Comparison of ENCODE assay signal across 26 cellular contexts in genomic region chr18:64191069-64191468, GRCh38. TPM values are rescaled to one million over a fixed set of nuclear protein-coding genes. Genes with fewer than 3 reads are reported as not detected.
DNase-seq lines count a peak whose midpoint lies in the region; ATAC-seq, FAIRE-seq and TF ChIP-seq lines count a peak whose summit lies in the region.
"Had no signal": no experiment of that assay in that cellular context is flagged by ENCODE, and none has a peak within 500 bp of the region (broad histone marks: within the 10 kb centered on the region; RNA-seq: fewer than 3 reads in every experiment).

No MANE protein-coding gene starts in this region.

- POLR2A ChIA-PET in H1 (lab: Charles Lee; ENCODE audit: partially characterized antibody) = no interaction called here

- no peak overlapping the region for H3K56ac ChIP-seq in H1 (replicated peaks; ENCODE audit: insufficient read length, low read depth, low read length)

- H3K23ac ChIP-seq in H1 (ENCODE audit: insufficient read length) = no peak overlapping the region

- no peaks in the 10 kb centered on the region for H3K9me2 ChIP-seq in MM.1S (replicated peaks; ENCODE audit: insufficient read depth, low read length)

- H2AK5ac ChIP-seq in H1 (ENCODE audit: low read depth, low read length) = no peak overlapping the region

- H3K79me1 ChIP-seq in H1 (ENCODE audit: low read depth, low read length) = no peaks in the 10 kb centered on the region

- H3K4me2 ChIP-seq in MM.1S (ENCODE audit: low read depth, low read length) (no peak overlapping the region), H1 (ENCODE audit: insufficient read depth in 1 of 2, low read depth in 2 of 2, low read length in 2 of 2) (no peak overlapping the region)

- no peak overlapping the region for H3K4ac ChIP-seq in H1 (replicated peaks; ENCODE audit: insufficient read length, low read depth, low read length)

- H4K20me1 ChIP-seq in MM.1S (ENCODE audit: insufficient read depth, low read length) = no peaks in the 10 kb centered on the region
- no peaks in the 10 kb centered on the region for H4K20me1 ChIP-seq in H1 (replicated peaks in 1 of 2; ENCODE audit: control insufficient read depth in 1 of 2, insufficient read depth in 2 of 2, low read length in 2 of 2)
- H4K20me1 ChIP-seq: BLaER1 treated with 17β-estradiol and CSF1 and Interleukin-3, amounts not matched to agents 10 nM and 100 nM had no signal

- H3K4me1 ChIP-seq in MM.1S (ENCODE audit: low read length) (no peaks in the 10 kb centered on the region), H1 (replicated peaks in 1 of 4; ENCODE audit: control insufficient read depth in 3 of 4, insufficient read depth in 4 of 4, low read length in 3 of 4) (no peaks in the 10 kb centered on the region)
- H3K4me1 ChIP-seq: BE2C, Caco-2 had no signal

- no peak overlapping the region for H4K5ac ChIP-seq in H1 (ENCODE audit: insufficient read length, low read depth, low read length)

- no peaks in the 10 kb centered on the region for H3K23me2 ChIP-seq in H1 (ENCODE audit: low read depth, low read length)

- CTCF ChIA-PET in H1 (lab: Charles Lee; ENCODE audit: partially characterized antibody) = interaction anchor here (0.6 to 0.9 kb wide), 2 partner anchors 29 to 447 kb away, joined by 3 to 4 read pairs; no protein-coding TSS in a partner anchor

- peak; percentile 16 for DNase-seq in MM.1S
- DNase-seq in UCSD-AML1 (lab: John Stamatoyannopoulos, UW; ENCODE audit: unreplicated experiment) = peak; percentile 12
- no peak for DNase-seq in H1 (ENCODE audit: low read depth in 1 of 2, low spot score in 2 of 2)
- DNase-seq in DMS79 treated with DMSO at 0.1 percent for 48 hours (lab: John Stamatoyannopoulos, UW) = no peak
- no peak for DNase-seq in HuH-7.5 (ENCODE audit: low spot score)
- DNase-seq: 8988T; ACHN; BE2C; Caco-2; Calu3; CD4-positive, alpha-beta T cell; CD8-positive, alpha-beta T cell; DND-41; EL; GDM1 had no signal

- TF ChIP-seq CTCF in MM.1S (IDR thresholded peaks at IDR 0.05; ENCODE audit: low read length) (no peak), H1 (IDR thresholded peaks at IDR 0.05; ENCODE audit: control extremely low read depth in 1 of 3, insufficient read depth in 1 of 3, low read depth in 1 of 3, low read length in 3 of 3) (no peak)

- no peaks in the 10 kb centered on the region for H3K36me3 ChIP-seq in MM.1S (replicated peaks; ENCODE audit: insufficient read depth, low read length)
- no peaks in the 10 kb centered on the region for H3K36me3 ChIP-seq in H1 (ENCODE audit: control insufficient read depth in 2 of 4, insufficient read depth in 4 of 4, low read length in 3 of 4)
- H3K36me3 ChIP-seq: BE2C; BLaER1 treated with 17β-estradiol and CSF1 and Interleukin-3, amounts not matched to agents 10 nM and 100 nM had no signal

- ATAC-seq in HG03520 (IDR thresholded peaks at IDR 0.05; ENCODE audit: unreplicated experiment) (no peak), HG03139 (IDR thresholded peaks at IDR 0.05; ENCODE audit: unreplicated experiment) (no peak)
- ATAC-seq: CD8-positive, alpha-beta T cell had no signal

- no peak overlapping the region for H3K9ac ChIP-seq in MM.1S (ENCODE audit: low read length)
- no peak overlapping the region for H3K9ac ChIP-seq in H1 (replicated peaks in 1 of 4; ENCODE audit: extremely low read depth in 1 of 4, low read depth in 3 of 4, low read length in 3 of 4)
- H3K9ac ChIP-seq: BLaER1 treated with 17β-estradiol and CSF1 and Interleukin-3, amounts not matched to agents 10 nM and 100 nM had no signal

- no peak overlapping the region for H2BK15ac ChIP-seq in H1 (ENCODE audit: low read length)

- H3K27me3 ChIP-seq in MM.1S (replicated peaks; ENCODE audit: insufficient read depth, low read length) (no peaks in the 10 kb centered on the region), H1 (replicated peaks in 1 of 4; ENCODE audit: control insufficient read depth in 3 of 4, extremely low read depth in 1 of 4, insufficient read depth in 3 of 4, low read length in 3 of 4) (no peaks in the 10 kb centered on the region)
- H3K27me3 ChIP-seq: BE2C; BLaER1 treated with 17β-estradiol and CSF1 and Interleukin-3, amounts not matched to agents 10 nM and 100 nM had no signal

- H3F3A ChIP-seq in MM.1S (ENCODE audit: insufficient read depth, low read length) = no peaks in the 10 kb centered on the region

- H2BK12ac ChIP-seq in H1 (ENCODE audit: low read depth, low read length) = no peak overlapping the region

- no peak for TF ChIP-seq EP300 in H1 (IDR thresholded peaks at IDR 0.05; ENCODE audit: borderline replicate concordance in 1 of 2, low read depth in 2 of 2, low read length in 2 of 2)

- H4K91ac ChIP-seq in H1 (replicated peaks; ENCODE audit: insufficient read length, low read length) = no peak overlapping the region

- no peak overlapping the region for H2BK20ac ChIP-seq in H1 (ENCODE audit: low read length)

- TF ChIP-seq RAD21 in H1 (IDR thresholded peaks at IDR 0.05 in 1 of 2, conservative IDR thresholded peaks at IDR 0.05 in 1 of 2; ENCODE audit: low read depth in 2 of 2, low read length in 2 of 2) = no peak

- no peak overlapping the region for H3K18ac ChIP-seq in H1 (ENCODE audit: extremely low read depth, low read length)

- H2BK5ac ChIP-seq in H1 (ENCODE audit: low read depth, low read length) = no peak overlapping the region

- H3K9me3 ChIP-seq in MM.1S (replicated peaks; ENCODE audit: insufficient read depth, low read length) = no peaks in the 10 kb centered on the region
- H3K9me3 ChIP-seq in H1 (ENCODE audit: insufficient read depth in 2 of 2, low read depth in 1 of 2, low read length in 1 of 2) = no peaks in the 10 kb centered on the region
- H3K9me3 ChIP-seq: BE2C, Caco-2 had no signal

- H3K14ac ChIP-seq in H1 (ENCODE audit: insufficient read length) = no peak overlapping the region

- WGBS in H1 (ENCODE audit: extremely low coverage in 1 of 2, insufficient coverage in 1 of 2, insufficient read length in 1 of 2, insufficient replicate concordance in 2 of 2, low coverage in 1 of 2, low lambda C conversion rate in 2 of 2, missing lambda C conversion rate in 1 of 2), 2 experiments = 90% methylated on average over 2 of the region's 2 CpGs; no CpG with 5 or more reads in 1 of the 2 experiments

- H2AFZ ChIP-seq in MM.1S (ENCODE audit: low read length) (no peak overlapping the region), H1 (ENCODE audit: low read length) (peak overlapping the region; percentile 38; the same call in 1 of the 2 replicates)

- H4K8ac ChIP-seq in H1 (ENCODE audit: extremely low read depth, insufficient read depth, low read length) = no peak overlapping the region

- FAIRE-seq in H1 (lab: Jason Lieb, UNC) = no peak
- FAIRE-seq: A204.1, GM12891, GM19239 had no signal

- TF ChIP-seq POLR2A in H1 (IDR thresholded peaks at IDR 0.05; ENCODE audit: control extremely low read depth in 1 of 2, low read depth in 2 of 2, low read length in 2 of 2) = no peak

- H3K27ac ChIP-seq in MM.1S (ENCODE audit: low read length) = no peak overlapping the region
- no peak overlapping the region for H3K27ac ChIP-seq in H1 (ENCODE audit: low read depth, low read length)
- H3K27ac ChIP-seq: BLaER1 treated with 17β-estradiol and CSF1 and Interleukin-3, amounts not matched to agents 10 nM and 100 nM; C4-2B had no signal

- H2BK120ac ChIP-seq in H1 (replicated peaks; ENCODE audit: low read depth, low read length) = no peak overlapping the region

- no peaks in the 10 kb centered on the region for H3K79me2 ChIP-seq in MM.1S (ENCODE audit: low read length)
- H3K79me2 ChIP-seq in H1 (ENCODE audit: control insufficient read depth in 1 of 2, insufficient read depth in 2 of 2, low read length in 2 of 2) = no peaks in the 10 kb centered on the region

- no peak overlapping the region for H3K4me3 ChIP-seq in MM.1S (ENCODE audit: low read length)
- no peak overlapping the region for H3K4me3 ChIP-seq in H1 (ENCODE audit: extremely low read depth in 1 of 4, insufficient read depth in 2 of 4, low read depth in 3 of 4, low read length in 4 of 4)
- H3K4me3 ChIP-seq: BLaER1 treated with 17β-estradiol and CSF1 and Interleukin-3, amounts not matched to agents 10 nM and 100 nM had no signal

TF ChIP-seq in H1, 55 proteins besides CTCF, POLR2A, EP300 and RAD21:
- TF ChIP-seq MAFK (IDR thresholded peaks at IDR 0.05; ENCODE audit: low read depth, low read length) = no peak

RNA-seq across cellular contexts. Expression of gene LINC00305, which starts 42.2 kb away (rescaled TPM):
- total RNA-seq in H1 (2021; fragmentation: NEBNext Ultra II Directional; extraction: Animal tissue kit (Norgen Biotek cat#: 25700)) = not detected in 2 replicates
- polyA plus RNA-seq in H1 (2011; rRNA removed) = not detected in 2 replicates
- polyA plus RNA-seq in H1 (2011; cell fraction: cytosol; rRNA removed) = not detected
- not detected for polyA plus RNA-seq in H1 (2011; cell fraction: nucleus; rRNA removed)
- not detected in 4 replicates for polyA plus RNA-seq in H1 (2012, experiment 1 of 2)
- not detected for polyA plus RNA-seq in H1 (2012, experiment 2 of 2)
- 0.06 TPM for polyA plus RNA-seq in H1 (2013, experiment 1 of 2)
- not detected for polyA plus RNA-seq in H1 (2013, experiment 2 of 2)
- not detected in 2 replicates for polyA minus RNA-seq in H1 (2011; rRNA and poly(A)+ RNA removed)
- not detected for polyA minus RNA-seq in H1 (2011; cell fraction: cytosol; rRNA and poly(A)+ RNA removed)
- not detected for polyA minus RNA-seq in H1 (2011; cell fraction: nucleus; rRNA and poly(A)+ RNA removed)
- total RNA-seq: A673; Caco-2; Calu3; CD4-positive, alpha-beta T cell; CD8-positive, alpha-beta T cell; Daoy; G401 had no signal
- polyA plus RNA-seq: AG04450 had no signal

Comparison
In these comparisons a context has a peak if more than half of its experiments do, and no peak if none do; other contexts are left out.
1. DNase-seq: peak in MM.1S (single experiment) and UCSD-AML1 (single experiment); none in H1 (0 of 2), DMS79 treated with DMSO at 0.1 percent for 48 hours (single experiment) and HuH-7.5 (single experiment).